ENCODE assay signal across 22 cellular contexts in the genomic region with DNA sequence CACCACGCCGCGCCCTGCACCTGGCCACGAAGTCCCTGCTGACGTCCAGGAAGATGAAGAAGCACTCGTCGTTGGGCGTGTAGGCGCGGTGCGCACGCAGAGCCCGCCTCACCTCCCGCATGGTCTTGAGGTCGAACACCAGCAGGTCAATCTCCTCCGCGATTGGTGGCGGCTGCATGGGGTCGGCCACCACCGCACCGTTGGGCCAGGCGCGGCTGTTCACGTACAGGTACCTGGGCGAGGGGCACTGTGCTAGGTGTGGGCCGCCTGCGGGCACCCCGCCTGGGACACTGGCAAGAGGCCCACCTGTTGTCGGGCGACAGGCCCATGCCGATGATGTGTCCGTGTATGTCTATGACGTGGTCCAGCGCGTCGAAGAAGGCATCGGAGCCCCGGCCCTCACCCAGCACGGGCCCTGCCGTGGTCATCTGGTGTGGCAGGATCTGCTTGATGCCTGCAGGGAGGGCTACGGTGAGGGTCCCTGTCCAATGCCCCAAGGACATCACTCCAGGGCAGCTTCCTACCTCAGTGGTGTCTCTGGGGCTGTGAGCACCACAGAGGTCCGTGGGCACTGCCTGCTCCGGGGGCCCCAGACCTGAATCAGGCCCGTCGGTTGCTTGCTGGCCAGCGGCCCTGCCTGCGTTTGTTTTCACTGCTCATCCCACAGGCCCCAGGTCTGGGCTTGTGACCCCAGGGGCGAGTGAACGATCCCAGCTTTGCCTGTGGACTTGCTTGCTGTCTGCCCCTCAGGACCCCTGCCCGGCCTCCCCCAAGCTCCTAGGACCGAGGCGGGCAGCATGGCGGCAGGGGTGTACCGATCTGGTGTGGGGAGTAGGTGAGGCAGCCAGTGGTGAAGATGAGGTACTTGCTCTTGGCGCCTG. TPM values are rescaled to one million over a fixed set of nuclear protein-coding genes. Genes with fewer than 3 reads are reported as not detected.
A peak's percentile ranks its signal among the peaks of the same experiment; 100 is the strongest.
DNase-seq lines count a peak whose midpoint lies in the region; ATAC-seq and TF ChIP-seq lines count a peak whose summit lies in the region.
"Had no signal": no experiment of that assay in that cellular context is flagged by ENCODE, and none has a peak within 500 bp of the region (broad histone marks: within the 10 kb centered on the region; RNA-seq: fewer than 3 reads in every experiment).

No MANE protein-coding gene starts in this region.

- H3K4me3 Mint-ChIP-seq in neural crest cell: peak overlapping the region; percentile 9
- H3K4me3 Mint-ChIP-seq in naive thymus-derived CD4-positive, alpha-beta T cell: peak overlapping the region in 2 of 10 donors; percentile 12 to 23
- peak overlapping the region in 1 of 2 donors; percentile 54 for H3K4me3 Mint-ChIP-seq in stimulated activated naive CD8-positive, alpha-beta T cell treated with anti-CD3 and anti-CD28 coated beads, Interleukin-15, amount 100 ng/mL, for 72 hours

- peak; percentile 50 for DNase-seq in H7
- DNase-seq in dorsolateral prefrontal cortex: no peak
- no peak for DNase-seq in neural crest cell (ENCODE audit: low read depth, low spot score)
- no peak for DNase-seq in naive thymus-derived CD4-positive, alpha-beta T cell
- no peak for DNase-seq in stimulated activated naive CD8-positive, alpha-beta T cell treated with anti-CD3 and anti-CD28 coated beads, Interleukin-15, amount 100 ng/mL, for 72 hours
- DNase-seq: activated naive CD8-positive, alpha-beta T cell treated with anti-CD3 and anti-CD28 coated beads, Interleukin-2, amount 50 U/mL, for 24 hours; DND-41; erythroblast; NCI-H1436; NCI-H2171 treated with DMSO at 0.1 percent for 48 hours; NCI-H69; SIG-M5; stomach; T-helper 17 cell; WERI-Rb-1 had no signal

- no peaks in the 10 kb centered on the region for H3K27me3 Mint-ChIP-seq in neural crest cell (ENCODE audit: low read depth)
- no peaks in the 10 kb centered on the region for H3K27me3 Mint-ChIP-seq in naive thymus-derived CD4-positive, alpha-beta T cell
- H3K27me3 Mint-ChIP-seq in stimulated activated naive CD8-positive, alpha-beta T cell treated with anti-CD3 and anti-CD28 coated beads, Interleukin-15, amount 100 ng/mL, for 72 hours: no peaks in the 10 kb centered on the region
- H3K27me3 Mint-ChIP-seq: activated naive CD8-positive, alpha-beta T cell treated with anti-CD3 and anti-CD28 coated beads, Interleukin-2, amount 50 U/mL, for 24 hours; T-helper 17 cell had no signal

- no peak for ATAC-seq in HG03432 (IDR thresholded peaks at IDR 0.05; ENCODE audit: unreplicated experiment)
- ATAC-seq in naive thymus-derived CD4-positive, alpha-beta T cell: no peak
- no peak for ATAC-seq in stimulated activated naive CD8-positive, alpha-beta T cell treated with anti-CD3 and anti-CD28 coated beads, Interleukin-15, amount 100 ng/mL, for 72 hours
- ATAC-seq: activated naive CD8-positive, alpha-beta T cell treated with anti-CD3 and anti-CD28 coated beads, Interleukin-2, amount 50 U/mL, for 24 hours; CD8-positive, alpha-beta T cell; sciatic nerve; T-helper 17 cell had no signal

- H3K36me3 Mint-ChIP-seq in neural crest cell (ENCODE audit: low read depth): peaks cover 13% of the 10 kb centered on the region
- peaks cover 0 to 22% (median 12%) of the 10 kb centered on the region in 5 donors for H3K36me3 Mint-ChIP-seq in naive thymus-derived CD4-positive, alpha-beta T cell

- peaks cover 0 to 4% (median 0%) of the 10 kb centered on the region in 3 experiments for H3K9me3 ChIP-seq in naive thymus-derived CD4-positive, alpha-beta T cell (ENCODE audit: control insufficient read depth in 2 of 3, low read length in 3 of 3)
- H3K9me3 ChIP-seq: stomach had no signal

- no peak overlapping the region for H3K27ac Mint-ChIP-seq in neural crest cell (ENCODE audit: unreplicated experiment)
- H3K27ac Mint-ChIP-seq in naive thymus-derived CD4-positive, alpha-beta T cell: no peak overlapping the region
- peak overlapping the region in 1 of 2 donors; percentile 42 for H3K27ac Mint-ChIP-seq in stimulated activated naive CD8-positive, alpha-beta T cell treated with anti-CD3 and anti-CD28 coated beads, Interleukin-15, amount 100 ng/mL, for 72 hours
- H3K27ac Mint-ChIP-seq: activated naive CD8-positive, alpha-beta T cell treated with anti-CD3 and anti-CD28 coated beads, Interleukin-2, amount 50 U/mL, for 24 hours; activated T-helper 1 cell treated with anti-CD3 and anti-CD28 coated beads, Interleukin-12 subunit alpha, Interleukin-12 subunit beta, Interleukin-2, Interleukin-4 antibody, amounts not matched to agents 30 ng/mL and 10 ng/mL and 1 ng/mL, durations not matched to agents 14 hours and 24 hours and 36 hours; CD8-positive, alpha-beta T cell; T-helper 17 cell had no signal

- peaks cover 3% of the 10 kb centered on the region for H3K4me1 Mint-ChIP-seq in neural crest cell
- peaks cover 0 to 17% (median 5%) of the 10 kb centered on the region in 7 donors for H3K4me1 Mint-ChIP-seq in naive thymus-derived CD4-positive, alpha-beta T cell
- peaks cover 25% of the 10 kb centered on the region for H3K4me1 Mint-ChIP-seq in stimulated activated naive CD8-positive, alpha-beta T cell treated with anti-CD3 and anti-CD28 coated beads, Interleukin-15, amount 100 ng/mL, for 72 hours

- no peak for TF ChIP-seq CTCF in dorsolateral prefrontal cortex (IDR thresholded peaks at IDR 0.05 in 54 of 56, conservative IDR thresholded peaks at IDR 0.05 in 2 of 56; ENCODE audit: low read depth in 1 of 56, partially characterized antibody in 56 of 56)
- TF ChIP-seq CTCF in neural crest cell (conservative IDR thresholded peaks at IDR 0.05): no peak

- H3K36me3 ChIP-seq in H7 (replicated peaks; ENCODE audit: control insufficient read depth, insufficient read depth, low read length): peaks cover 5% of the 10 kb centered on the region
- peaks cover 0 to 43% (median 6%) of the 10 kb centered on the region in 3 experiments for H3K36me3 ChIP-seq in naive thymus-derived CD4-positive, alpha-beta T cell (ENCODE audit: control insufficient read depth in 2 of 3, insufficient read depth in 3 of 3, low read length in 3 of 3)

- POLR2A ChIA-PET in naive thymus-derived CD4-positive, alpha-beta T cell (lab: Charles Lee): no interaction called here

- intact Hi-C loops in dorsolateral prefrontal cortex (cut with DNase I): loop anchor here (5.0 kb wide), 4 partner anchors 54 to 99 kb away; a partner anchor contains a TSS
- intact Hi-C loops in naive thymus-derived CD4-positive, alpha-beta T cell (cut with micrococcal nuclease): loop anchor here (5.0 to 10.0 kb wide), 3 partner anchors 134 to 283 kb away; a partner anchor contains a TSS

- peak overlapping the region in 40 of 59 donors; percentile 11 to 97 (median 86) for H3K27ac ChIP-seq in dorsolateral prefrontal cortex
- H3K27ac ChIP-seq in naive thymus-derived CD4-positive, alpha-beta T cell (ENCODE audit: low read depth, low read length): no peak overlapping the region
- H3K27ac ChIP-seq: stomach, WERI-Rb-1 had no signal

- peaks cover 6 to 10% of the 10 kb centered on the region in 2 donors for H3K4me1 ChIP-seq in naive thymus-derived CD4-positive, alpha-beta T cell (ENCODE audit: control insufficient read depth in 2 of 2, insufficient read depth in 2 of 2, low read length in 2 of 2)

- no peaks in the 10 kb centered on the region for H3K9me3 Mint-ChIP-seq in neural crest cell
- H3K9me3 Mint-ChIP-seq in naive thymus-derived CD4-positive, alpha-beta T cell: peaks cover 0 to 10% (median 1%) of the 10 kb centered on the region in 11 donors
- no peaks in the 10 kb centered on the region for H3K9me3 Mint-ChIP-seq in stimulated activated naive CD8-positive, alpha-beta T cell treated with anti-CD3 and anti-CD28 coated beads, Interleukin-15, amount 100 ng/mL, for 72 hours
- H3K9me3 Mint-ChIP-seq: activated naive CD8-positive, alpha-beta T cell treated with anti-CD3 and anti-CD28 coated beads, Interleukin-2, amount 50 U/mL, for 24 hours; activated T-helper 1 cell treated with anti-CD3 and anti-CD28 coated beads, Interleukin-12 subunit alpha, Interleukin-12 subunit beta, Interleukin-2, Interleukin-4 antibody, amounts not matched to agents 30 ng/mL and 10 ng/mL and 1 ng/mL, durations not matched to agents 14 hours and 24 hours and 36 hours; CD8-positive, alpha-beta T cell had no signal

- CTCF ChIA-PET in naive thymus-derived CD4-positive, alpha-beta T cell (lab: Charles Lee): no interaction called here

- H3K27me3 ChIP-seq in H7 (ENCODE audit: control insufficient read depth, insufficient read depth, low read length) (no peaks in the 10 kb centered on the region), dorsolateral prefrontal cortex (no peaks in the 10 kb centered on the region)
- no peaks in the 10 kb centered on the region for H3K27me3 ChIP-seq in naive thymus-derived CD4-positive, alpha-beta T cell (ENCODE audit: control insufficient read depth in 2 of 2, insufficient read depth in 2 of 2, low read length in 2 of 2)
- H3K27me3 ChIP-seq: stomach had no signal

- H3K4me3 ChIP-seq in H7 (ENCODE audit: insufficient read depth, low read depth, low read length): no peak overlapping the region
- no peak overlapping the region for H3K4me3 ChIP-seq in dorsolateral prefrontal cortex
- H3K4me3 ChIP-seq in naive thymus-derived CD4-positive, alpha-beta T cell (ENCODE audit: low read length): no peak overlapping the region

RNA-seq across cellular contexts. Expression of a gene that starts 3.1 kb away (rescaled TPM):
- total RNA-seq in H7 (2014; rRNA removed; shearing (Covaris generic)): 97.5 and 105 TPM in 2 replicates
- total RNA-seq in dorsolateral prefrontal cortex: 100 to 1,000 TPM in 22 of 120 experiments, 10 to 100 TPM in 98; 66.7 to 121 (median 89.9) TPM
- 81.2 and 83.9 TPM in 2 replicates for total RNA-seq in neural crest cell
- 100 to 1,000 TPM in 1 of 5 experiments, 10 to 100 TPM in 4; 54.3 to 105 (median 94.5) TPM for total RNA-seq in naive thymus-derived CD4-positive, alpha-beta T cell
- polyA plus RNA-seq in naive thymus-derived CD4-positive, alpha-beta T cell: 100 to 1,000 TPM in 1 of 2 donors, 10 to 100 TPM in 1; 59.1 to 113 TPM

RNA-seq across cellular contexts. Expression of a gene that starts 3.6 kb away (rescaled TPM):
- not detected in 2 replicates for total RNA-seq in H7 (2014; rRNA removed; shearing (Covaris generic))
- 1 to 10 TPM in 95 of 120 experiments, under 1 TPM in 1, not detected in 24; 1.00 to 6.0 (median 2.2) TPM for total RNA-seq in dorsolateral prefrontal cortex
- 0.59 and 0.98 TPM in 2 replicates for total RNA-seq in neural crest cell
- total RNA-seq in naive thymus-derived CD4-positive, alpha-beta T cell: 1 to 10 TPM in 3 of 5 experiments, under 1 TPM in 2; 0.77 to 3.6 (median 1.4) TPM
- not detected for polyA plus RNA-seq in naive thymus-derived CD4-positive, alpha-beta T cell
- total RNA-seq: CD8-positive, alpha-beta T cell; frontal cortex; mononuclear cell; sciatic nerve; stomach had no signal

RNA-seq across cellular contexts. Expression of a gene that starts 10.6 kb away (rescaled TPM):
- total RNA-seq in H7 (2014; rRNA removed; shearing (Covaris generic)): 0.38 and 2.9 TPM in 2 replicates
- total RNA-seq in dorsolateral prefrontal cortex (10 to 100 TPM in 108 of 120 experiments, 1 to 10 TPM in 12; 5.2 to 34.4 (median 16.7) TPM), neural crest cell (0.50 and 1.1 TPM in 2 replicates)
- 1 to 10 TPM in 4 of 5 experiments, under 1 TPM in 1; 0.89 to 4.9 (median 2.6) TPM for total RNA-seq in naive thymus-derived CD4-positive, alpha-beta T cell
- polyA plus RNA-seq in naive thymus-derived CD4-positive, alpha-beta T cell: not detected
- total RNA-seq: dermis microvascular lymphatic vessel endothelial cell, frontal cortex, mononuclear cell had no signal

RNA-seq across cellular contexts. Expression of a gene that starts 35.8 kb away (rescaled TPM):
- 1.3 and 2.0 TPM in 2 replicates for total RNA-seq in H7 (2014; rRNA removed; shearing (Covaris generic))
- total RNA-seq in dorsolateral prefrontal cortex (1,000 to 10,000 TPM; 1,122 to 4,894 (median 2,197) TPM), neural crest cell (not detected in 2 replicates)
- total RNA-seq in naive thymus-derived CD4-positive, alpha-beta T cell: 10 to 100 TPM in 1 of 5 experiments, 1 to 10 TPM in 3, under 1 TPM in 1; 0.97 to 68.7 (median 4.3) TPM
- not detected for polyA plus RNA-seq in naive thymus-derived CD4-positive, alpha-beta T cell

RNA-seq across cellular contexts. Expression of a gene that starts 41.3 kb away (rescaled TPM):
- 0.21 and 0.33 TPM in 2 replicates for total RNA-seq in H7 (2014; rRNA removed; shearing (Covaris generic))
- total RNA-seq in dorsolateral prefrontal cortex (10 to 100 TPM in 119 of 120 experiments, 1 to 10 TPM in 1; 9.8 to 81.8 (median 27.3) TPM), neural crest cell (not detected in 2 replicates)
- 1 to 10 TPM in 1 of 5 experiments, under 1 TPM in 2, not detected in 2; 0.12 to 1.9 (median 0.13) TPM for total RNA-seq in naive thymus-derived CD4-positive, alpha-beta T cell
- polyA plus RNA-seq in naive thymus-derived CD4-positive, alpha-beta T cell: not detected
- total RNA-seq: activated T-helper 1 cell treated with anti-CD3 and anti-CD28 coated beads, Interleukin-12 subunit alpha, Interleukin-12 subunit beta, Interleukin-2, Interleukin-4 antibody, amounts not matched to agents 30 ng/mL and 10 ng/mL and 1 ng/mL, durations not matched to agents 14 hours and 24 hours and 36 hours; dermis microvascular lymphatic vessel endothelial cell; stomach had no signal
